ENCODE assay signal across 8 cellular contexts in genomic region chr12:122081697-122082221, GRCh38. TPM values are rescaled to one million over a fixed set of nuclear protein-coding genes. Genes with fewer than 3 reads are reported as not detected.
DNase-seq lines count a peak whose midpoint lies in the region; ATAC-seq, FAIRE-seq and TF ChIP-seq lines count a peak whose summit lies in the region.

No MANE protein-coding gene starts in this region.

- no peak overlapping the region for H3K9ac ChIP-seq in neural cell (ENCODE audit: low read length)

- no peaks in the 10 kb centered on the region for H3K9me3 ChIP-seq in neural cell (ENCODE audit: low read length)

- TF ChIP-seq CTCF in epithelial cell of proximal tubule (conservative IDR thresholded peaks at IDR 0.05; ENCODE audit: low read depth, low read length) (peak; percentile 16), neural cell (IDR thresholded peaks at IDR 0.05; ENCODE audit: poor library complexity, severe bottlenecking) (no peak)

- DNase-seq in activated T-cell treated with anti-CD3 and anti-CD28 coated beads, Interleukin-2, amount 50 U/mL, for 4 hours: no peak
- DNase-seq in activated T-cell treated with anti-CD3 and anti-CD28 coated beads, Interleukin-2, amount 50 U/mL, for 1 hour: no peak
- no peak for DNase-seq in epithelial cell of proximal tubule (ENCODE audit: low read depth)
- DNase-seq in frontal cortex (ENCODE audit: low spot score in 2 of 2): no peak
- no peak for DNase-seq in NCI-H1092 treated with DMSO at 0.1 percent for 48 hours (lab: John Stamatoyannopoulos, UW)

- peak overlapping the region; percentile 96 for H3K4me3 ChIP-seq in epithelial cell of proximal tubule (ENCODE audit: low read depth, low read length)
- peak overlapping the region; percentile 94 for H3K4me3 ChIP-seq in neural cell (ENCODE audit: low read length)

- H3K9me2 ChIP-seq in neural cell (ENCODE audit: insufficient read depth, low read length): no peaks in the 10 kb centered on the region

- no peak for FAIRE-seq in frontal cortex (lab: Jason Lieb, UNC)

- H3K27ac ChIP-seq in neural cell (ENCODE audit: low read length): no peak overlapping the region

- H3K36me3 Mint-ChIP-seq in activated T-cell treated with anti-CD3 and anti-CD28 coated beads, Interleukin-2, amount 50 U/mL, for 4 hours (ENCODE audit: insufficient read depth): peaks cover 16% of the 10 kb centered on the region
- H3K36me3 Mint-ChIP-seq in T-helper 1 cell treated with Interleukin-12 subunit alpha and Interleukin-12 subunit beta and Interleukin-4 antibody, amounts not matched to agents 30 μg/mL and 1 μg/mL, for 36 hours (ENCODE audit: low read depth): peaks cover 20% of the 10 kb centered on the region

- no peaks in the 10 kb centered on the region for H3K27me3 Mint-ChIP-seq in activated T-cell treated with anti-CD3 and anti-CD28 coated beads, Interleukin-2, amount 50 U/mL, for 4 hours (ENCODE audit: low read depth)
- no peaks in the 10 kb centered on the region for H3K27me3 Mint-ChIP-seq in T-helper 1 cell treated with Interleukin-12 subunit alpha and Interleukin-12 subunit beta and Interleukin-4 antibody, amounts not matched to agents 30 μg/mL and 1 μg/mL, for 36 hours (ENCODE audit: low read depth)

- H3K27ac Mint-ChIP-seq in T-helper 1 cell treated with Interleukin-12 subunit alpha and Interleukin-12 subunit beta and Interleukin-4 antibody, amounts not matched to agents 30 μg/mL and 1 μg/mL, for 36 hours: peak overlapping the region; percentile 90

- peak overlapping the region; percentile 94 for H3K4me3 Mint-ChIP-seq in activated T-cell treated with anti-CD3 and anti-CD28 coated beads, Interleukin-2, amount 50 U/mL, for 4 hours
- peak overlapping the region; percentile 96 for H3K4me3 Mint-ChIP-seq in T-helper 1 cell treated with Interleukin-12 subunit alpha and Interleukin-12 subunit beta and Interleukin-4 antibody, amounts not matched to agents 30 μg/mL and 1 μg/mL, for 36 hours

- no peak for TF ChIP-seq RAD21 in neural cell (conservative IDR thresholded peaks at IDR 0.05)

- TF ChIP-seq EP300 in neural cell (conservative IDR thresholded peaks at IDR 0.05; ENCODE audit: poor library complexity, severe bottlenecking): no peak

- H3K4me2 ChIP-seq in neural cell (ENCODE audit: low read length): no peak overlapping the region

- H3K79me2 ChIP-seq in neural cell (replicated peaks; ENCODE audit: insufficient read depth, low read length): peaks cover 39% of the 10 kb centered on the region

- no peak overlapping the region for H2AFZ ChIP-seq in neural cell (ENCODE audit: low read depth, low read length)

- no peaks in the 10 kb centered on the region for H4K20me1 ChIP-seq in neural cell (ENCODE audit: insufficient read depth)

- H3K9me3 Mint-ChIP-seq in activated T-cell treated with anti-CD3 and anti-CD28 coated beads, Interleukin-2, amount 50 U/mL, for 4 hours: no peaks in the 10 kb centered on the region
- H3K9me3 Mint-ChIP-seq in T-helper 1 cell treated with Interleukin-12 subunit alpha and Interleukin-12 subunit beta and Interleukin-4 antibody, amounts not matched to agents 30 μg/mL and 1 μg/mL, for 36 hours: no peaks in the 10 kb centered on the region

- H3F3A ChIP-seq in neural cell (ENCODE audit: insufficient read depth, low read length, poor library complexity, severe bottlenecking): no peaks in the 10 kb centered on the region

- no peak for ATAC-seq in activated T-cell treated with anti-CD3 and anti-CD28 coated beads, Interleukin-2, amount 50 U/mL, for 4 hours
- ATAC-seq in HG03108 (IDR thresholded peaks at IDR 0.05; ENCODE audit: unreplicated experiment): peak; percentile 44

- no peaks in the 10 kb centered on the region for H3K27me3 ChIP-seq in neural cell (ENCODE audit: insufficient read depth, low read depth, low read length)

- peaks cover 71% of the 10 kb centered on the region for H3K4me1 Mint-ChIP-seq in activated T-cell treated with anti-CD3 and anti-CD28 coated beads, Interleukin-2, amount 50 U/mL, for 4 hours (ENCODE audit: low read depth)
- peaks cover 59% of the 10 kb centered on the region for H3K4me1 Mint-ChIP-seq in T-helper 1 cell treated with Interleukin-12 subunit alpha and Interleukin-12 subunit beta and Interleukin-4 antibody, amounts not matched to agents 30 μg/mL and 1 μg/mL, for 36 hours (ENCODE audit: low read depth)

- H3K36me3 ChIP-seq in neural cell (ENCODE audit: insufficient read depth, low read length): no peaks in the 10 kb centered on the region

TF ChIP-seq in neural cell, 6 proteins besides CTCF, POLR2A, EP300 and RAD21:
- TF ChIP-seq SMC3 (conservative IDR thresholded peaks at IDR 0.05; ENCODE audit: poor library complexity) (no peak), MXI1 (conservative IDR thresholded peaks at IDR 0.05; ENCODE audit: poor library complexity, severe bottlenecking) (no peak), EZH2 (IDR thresholded peaks at IDR 0.05; ENCODE audit: borderline replicate concordance, insufficient read depth, low read length, poor library complexity, severe bottlenecking) (no peak), TAF1 (IDR thresholded peaks at IDR 0.05; ENCODE audit: low read depth) (no peak), POLR2AphosphoS5 (IDR thresholded peaks at IDR 0.05) (no peak)
- TF ChIP-seq, protein P1, sequence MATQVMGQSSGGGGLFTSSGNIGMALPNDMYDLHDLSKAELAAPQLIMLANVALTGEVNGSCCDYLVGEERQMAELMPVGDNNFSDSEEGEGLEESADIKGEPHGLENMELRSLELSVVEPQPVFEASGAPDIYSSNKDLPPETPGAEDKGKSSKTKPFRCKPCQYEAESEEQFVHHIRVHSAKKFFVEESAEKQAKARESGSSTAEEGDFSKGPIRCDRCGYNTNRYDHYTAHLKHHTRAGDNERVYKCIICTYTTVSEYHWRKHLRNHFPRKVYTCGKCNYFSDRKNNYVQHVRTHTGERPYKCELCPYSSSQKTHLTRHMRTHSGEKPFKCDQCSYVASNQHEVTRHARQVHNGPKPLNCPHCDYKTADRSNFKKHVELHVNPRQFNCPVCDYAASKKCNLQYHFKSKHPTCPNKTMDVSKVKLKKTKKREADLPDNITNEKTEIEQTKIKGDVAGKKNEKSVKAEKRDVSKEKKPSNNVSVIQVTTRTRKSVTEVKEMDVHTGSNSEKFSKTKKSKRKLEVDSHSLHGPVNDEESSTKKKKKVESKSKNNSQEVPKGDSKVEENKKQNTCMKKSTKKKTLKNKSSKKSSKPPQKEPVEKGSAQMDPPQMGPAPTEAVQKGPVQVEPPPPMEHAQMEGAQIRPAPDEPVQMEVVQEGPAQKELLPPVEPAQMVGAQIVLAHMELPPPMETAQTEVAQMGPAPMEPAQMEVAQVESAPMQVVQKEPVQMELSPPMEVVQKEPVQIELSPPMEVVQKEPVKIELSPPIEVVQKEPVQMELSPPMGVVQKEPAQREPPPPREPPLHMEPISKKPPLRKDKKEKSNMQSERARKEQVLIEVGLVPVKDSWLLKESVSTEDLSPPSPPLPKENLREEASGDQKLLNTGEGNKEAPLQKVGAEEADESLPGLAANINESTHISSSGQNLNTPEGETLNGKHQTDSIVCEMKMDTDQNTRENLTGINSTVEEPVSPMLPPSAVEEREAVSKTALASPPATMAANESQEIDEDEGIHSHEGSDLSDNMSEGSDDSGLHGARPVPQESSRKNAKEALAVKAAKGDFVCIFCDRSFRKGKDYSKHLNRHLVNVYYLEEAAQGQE (IDR thresholded peaks at IDR 0.05; ENCODE audit: borderline replicate concordance): no peak

RNA-seq across cellular contexts. Expression of gene MLXIP, which starts 3.2 kb away (rescaled TPM):
- 10 to 100 TPM; 35.9 to 42.3 (median 37.9) TPM for total RNA-seq in activated T-cell treated with anti-CD3 and anti-CD28 coated beads, Interleukin-2, amount 50 U/mL, for 4 hours
- total RNA-seq in epithelial cell of proximal tubule (17.5 and 18.5 TPM in 2 replicates), frontal cortex (6.9 TPM)
- polyA plus RNA-seq in neural cell: 9.2 and 10.1 TPM in 2 replicates
- polyA minus RNA-seq in neural cell: 13.6 and 14.8 TPM in 2 replicates
